1 cellular context compared by ENCODE assay signal in the genomic region with DNA sequence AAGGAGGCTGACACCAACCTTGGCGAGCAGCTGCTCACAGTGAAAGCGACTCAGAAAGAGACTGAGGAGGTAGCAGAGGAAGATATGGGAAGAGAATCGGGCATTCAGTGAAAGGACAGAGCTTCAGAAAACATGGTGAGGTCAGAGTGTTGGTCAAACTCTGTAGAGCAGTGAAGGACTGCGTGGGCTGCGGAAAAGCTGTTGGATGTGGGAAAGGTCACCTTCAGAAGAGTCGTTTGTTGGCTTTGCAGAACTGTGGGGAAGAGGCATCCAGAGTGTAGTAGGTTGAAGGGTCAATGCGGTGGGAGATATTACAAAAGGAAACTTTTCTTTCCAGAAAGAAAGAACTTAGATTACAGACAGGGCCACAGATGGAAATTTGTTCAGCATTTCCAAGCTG.
TF ChIP-seq lines count a peak whose summit lies in the region.

No MANE protein-coding gene starts in this region.

TF ChIP-seq in K562, 482 proteins besides CTCF, POLR2A, EP300 and RAD21:
- TF ChIP-seq EGR1 (conservative IDR thresholded peaks at IDR 0.05) (0 out of 2 replicates have a peak, but pooled peaks have one; percentile 12), ESRRA (IDR thresholded peaks at IDR 0.05; ENCODE audit: borderline replicate concordance, low read depth) (peak; percentile 64; the same call in 1 of the 2 replicates)
- TF ChIP-seq, protein P1, sequence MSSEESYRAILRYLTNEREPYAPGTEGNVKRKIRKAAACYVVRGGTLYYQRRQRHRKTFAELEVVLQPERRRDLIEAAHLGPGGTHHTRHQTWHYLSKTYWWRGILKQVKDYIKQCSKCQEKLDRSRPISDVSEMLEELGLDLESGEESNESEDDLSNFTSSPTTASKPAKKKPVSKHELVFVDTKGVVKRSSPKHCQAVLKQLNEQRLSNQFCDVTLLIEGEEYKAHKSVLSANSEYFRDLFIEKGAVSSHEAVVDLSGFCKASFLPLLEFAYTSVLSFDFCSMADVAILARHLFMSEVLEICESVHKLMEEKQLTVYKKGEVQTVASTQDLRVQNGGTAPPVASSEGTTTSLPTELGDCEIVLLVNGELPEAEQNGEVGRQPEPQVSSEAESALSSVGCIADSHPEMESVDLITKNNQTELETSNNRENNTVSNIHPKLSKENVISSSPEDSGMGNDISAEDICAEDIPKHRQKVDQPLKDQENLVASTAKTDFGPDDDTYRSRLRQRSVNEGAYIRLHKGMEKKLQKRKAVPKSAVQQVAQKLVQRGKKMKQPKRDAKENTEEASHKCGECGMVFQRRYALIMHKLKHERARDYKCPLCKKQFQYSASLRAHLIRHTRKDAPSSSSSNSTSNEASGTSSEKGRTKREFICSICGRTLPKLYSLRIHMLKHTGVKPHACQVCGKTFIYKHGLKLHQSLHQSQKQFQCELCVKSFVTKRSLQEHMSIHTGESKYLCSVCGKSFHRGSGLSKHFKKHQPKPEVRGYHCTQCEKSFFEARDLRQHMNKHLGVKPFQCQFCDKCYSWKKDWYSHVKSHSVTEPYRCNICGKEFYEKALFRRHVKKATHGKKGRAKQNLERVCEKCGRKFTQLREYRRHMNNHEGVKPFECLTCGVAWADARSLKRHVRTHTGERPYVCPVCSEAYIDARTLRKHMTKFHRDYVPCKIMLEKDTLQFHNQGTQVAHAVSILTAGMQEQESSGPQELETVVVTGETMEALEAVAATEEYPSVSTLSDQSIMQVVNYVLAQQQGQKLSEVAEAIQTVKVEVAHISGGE (CRISPR knock-in tag; IDR thresholded peaks at IDR 0.05), result no peak
TF ChIP-seq in K562: peak in this region for 2.
